Comparison of ENCODE assay signal across 18 cellular contexts in the genomic region with DNA sequence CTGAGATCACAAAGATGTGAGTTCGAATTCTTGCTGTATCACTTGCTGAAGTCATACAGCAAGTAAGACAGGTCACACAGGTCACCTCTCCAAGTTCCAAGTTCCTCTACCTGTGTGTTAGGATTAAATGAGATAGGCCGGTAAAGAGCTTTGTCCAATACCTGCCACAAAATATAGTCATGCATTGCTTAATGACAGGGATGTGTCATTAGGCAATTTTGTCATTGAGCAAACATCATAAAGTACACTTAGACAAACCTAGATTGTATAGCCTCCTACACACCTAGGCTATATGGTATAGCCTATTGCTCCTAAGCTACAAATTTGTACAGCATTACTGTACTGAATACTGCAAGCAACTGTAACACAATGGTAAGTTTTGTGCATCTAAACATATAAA.
"Had no signal": no experiment of that assay in that cellular context is flagged by ENCODE, and none has a peak within 500 bp of the region (broad histone marks: within the 10 kb centered on the region; RNA-seq: fewer than 3 reads in every experiment).

No MANE protein-coding gene starts in this region.

- H3K4me1 Mint-ChIP-seq: activated CD4-positive, alpha-beta T cell treated with anti-CD3 and anti-CD28 coated beads for 36 hours; activated naive CD8-positive, alpha-beta T cell treated with anti-CD3 and anti-CD28 coated beads for 36 hours had no signal

- H3K9me3 ChIP-seq: tibial artery, vagina had no signal

- H3K4me3 ChIP-seq: dorsolateral prefrontal cortex, lung, tibial artery, vagina had no signal

- H3K27ac ChIP-seq: dorsolateral prefrontal cortex, tibial artery, vagina had no signal

- ATAC-seq: activated CD4-positive, alpha-beta T cell treated with anti-CD3 and anti-CD28 coated beads for 36 hours; left lobe of liver; stimulated activated naive CD8-positive, alpha-beta T cell treated with anti-CD3 and anti-CD28 coated beads, Interleukin-15, Interleukin-2, amounts not matched to agents 100 U/mL and 50 U/mL, for 24 hours; WTC11 had no signal

- H3K27ac Mint-ChIP-seq: activated CD4-positive, alpha-beta T cell treated with anti-CD3 and anti-CD28 coated beads for 36 hours; activated naive CD8-positive, alpha-beta T cell treated with anti-CD3 and anti-CD28 coated beads for 36 hours; activated T-helper 1 cell treated with anti-CD3 and anti-CD28 coated beads, Interleukin-12 subunit alpha, Interleukin-12 subunit beta, Interleukin-2, Interleukin-4 antibody, amounts not matched to agents 30 ng/mL and 10 ng/mL and 1 ng/mL, durations not matched to agents 14 hours and 24 hours and 36 hours; T-helper 2 cell treated with Interferon-gamma antibody and Interleukin-4, amounts not matched to agents 5 μg/mL and 100 μg/mL, for 36 hours; WTC11 had no signal

- H3K4me3 Mint-ChIP-seq: activated CD4-positive, alpha-beta T cell treated with anti-CD3 and anti-CD28 coated beads for 36 hours; activated naive CD8-positive, alpha-beta T cell treated with anti-CD3 and anti-CD28 coated beads for 36 hours; activated T-helper 1 cell treated with anti-CD3 and anti-CD28 coated beads, Interleukin-12 subunit alpha, Interleukin-12 subunit beta, Interleukin-2, Interleukin-4 antibody, amounts not matched to agents 30 ng/mL and 10 ng/mL and 1 ng/mL, durations not matched to agents 14 hours and 24 hours and 36 hours; T-helper 2 cell treated with Interferon-gamma antibody and Interleukin-4, amounts not matched to agents 5 μg/mL and 100 μg/mL, for 36 hours; WTC11 had no signal

- H3K36me3 ChIP-seq: tibial artery, vagina had no signal

- H3K27me3 ChIP-seq: tibial artery, vagina had no signal

- DNase-seq: activated CD4-positive, alpha-beta T cell treated with anti-CD3 and anti-CD28 coated beads for 36 hours; activated CD4-positive, alpha-beta T cell treated with anti-CD3 and anti-CD28 coated beads, Interleukin-2, amount 50 U/mL, for 48 hours; activated gamma-delta T cell treated with Interleukin-2 at 50 U/mL for 16 hours; activated naive CD8-positive, alpha-beta T cell treated with anti-CD3 and anti-CD28 coated beads for 36 hours; amniotic stem cell; dorsolateral prefrontal cortex; foreskin melanocyte; midbrain; stimulated activated CD4-positive, alpha-beta T cell treated with anti-CD3 and anti-CD28 coated beads, Interleukin-2, amount 100 ng/mL, for 24 hours; stimulated activated naive CD8-positive, alpha-beta T cell treated with anti-CD3 and anti-CD28 coated beads, Interleukin-15, Interleukin-2, amounts not matched to agents 100 U/mL and 50 U/mL, for 24 hours; substantia nigra; tibial artery had no signal

- H3K36me3 Mint-ChIP-seq: activated naive CD8-positive, alpha-beta T cell treated with anti-CD3 and anti-CD28 coated beads for 36 hours; WTC11 had no signal

- H3K9me3 Mint-ChIP-seq: activated naive CD8-positive, alpha-beta T cell treated with anti-CD3 and anti-CD28 coated beads for 36 hours; activated T-helper 1 cell treated with anti-CD3 and anti-CD28 coated beads, Interleukin-12 subunit alpha, Interleukin-12 subunit beta, Interleukin-2, Interleukin-4 antibody, amounts not matched to agents 30 ng/mL and 10 ng/mL and 1 ng/mL, durations not matched to agents 14 hours and 24 hours and 36 hours; T-helper 2 cell treated with Interferon-gamma antibody and Interleukin-4, amounts not matched to agents 5 μg/mL and 100 μg/mL, for 36 hours; WTC11 had no signal
